Comparison of ENCODE assay signal across 17 cellular contexts in the genomic region with DNA sequence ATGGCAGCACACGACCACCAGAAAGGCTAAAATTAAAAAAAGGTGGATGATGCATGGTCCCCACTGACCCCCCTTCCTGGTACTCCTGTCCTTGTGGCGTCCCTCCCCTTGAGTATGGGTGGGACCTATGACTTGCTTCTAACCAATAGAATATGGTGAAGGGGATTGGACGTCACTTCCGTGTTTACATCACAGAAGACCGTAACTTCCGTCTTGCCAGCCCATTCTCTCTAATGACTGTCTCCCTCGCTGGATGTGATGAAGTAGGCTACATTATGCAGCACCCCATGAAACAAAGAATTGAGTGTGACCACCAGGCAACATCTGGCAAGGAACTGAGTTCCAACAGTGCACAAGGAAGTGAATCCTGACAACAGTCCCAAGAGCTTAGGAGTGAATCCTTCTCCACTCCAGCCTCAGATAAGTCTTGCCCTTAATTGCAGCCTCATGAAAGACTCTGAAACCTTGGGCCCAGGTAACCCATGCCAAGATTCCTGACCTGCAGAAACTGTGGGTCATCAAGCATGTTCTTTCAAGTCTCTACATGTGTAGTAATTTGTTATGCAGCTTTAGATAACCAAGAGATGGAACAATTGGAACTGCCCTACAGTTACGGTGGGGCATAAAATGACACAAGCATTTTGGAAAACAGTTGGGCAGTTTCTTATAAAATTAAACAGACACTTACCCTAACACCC.
"Had no signal": no experiment of that assay in that cellular context is flagged by ENCODE, and none has a peak within 500 bp of the region (broad histone marks: within the 10 kb centered on the region; RNA-seq: fewer than 3 reads in every experiment).

No MANE protein-coding gene starts in this region.

- H3K4me3 ChIP-seq: colonic mucosa, gastroesophageal sphincter, heart left ventricle, left ventricle myocardium inferior, upper lobe of right lung had no signal

- ATAC-seq: activated naive CD8-positive, alpha-beta T cell treated with anti-CD3 and anti-CD28 coated beads, Interleukin-2, amount 50 U/mL, for 24 hours; activated T-cell treated with anti-CD3 and anti-CD28 coated beads, Interleukin-2, amount 50 U/mL, for 4 hours; gastroesophageal sphincter; heart left ventricle; stimulated activated naive B cell treated with anti-CD40 and anti-IgM and Interleukin-4, amounts not matched to agents 10 μg/mL and 1 μg/mL and 100 μg/mL, for 72 hours; upper lobe of right lung had no signal

- H3K36me3 ChIP-seq: colonic mucosa, gastroesophageal sphincter, heart left ventricle, left ventricle myocardium inferior, upper lobe of right lung had no signal

- DNase-seq: activated CD4-positive, alpha-beta T cell treated with anti-CD3 and anti-CD28 coated beads, Interleukin-2, amount 10 ng/mL, durations not matched to agents 24 days and 14 days; activated CD4-positive, CD25-positive, alpha-beta regulatory T cell; activated CD8-positive, alpha-beta memory T cell treated with anti-CD3 and anti-CD28 coated beads, Interleukin-2, amount 50 U/mL, for 4 hours; activated effector memory CD4-positive, alpha-beta T cell treated with Interleukin-2 at 50 U/mL for 16 hours; activated naive CD4-positive, alpha-beta T cell treated with anti-CD3 and anti-CD28 coated beads, Interleukin-2, amount 10 ng/mL, durations not matched to agents 7 days and 5 days; activated naive CD8-positive, alpha-beta T cell treated with anti-CD3 and anti-CD28 coated beads, Interleukin-2, amount 50 U/mL, for 24 hours; activated T-cell treated with anti-CD3 and anti-CD28 coated beads, Interleukin-2, amount 50 U/mL, for 4 hours; anterior cingulate cortex; colonic mucosa; heart left ventricle; left ventricle myocardium inferior; occipital lobe; retina; stimulated activated naive B cell treated with anti-CD40 and anti-IgM and Interleukin-4, amounts not matched to agents 10 μg/mL and 1 μg/mL and 100 μg/mL, for 72 hours; T-helper 9 cell; upper lobe of right lung had no signal

- H3K27ac ChIP-seq: colonic mucosa, gastroesophageal sphincter, heart left ventricle, left ventricle myocardium inferior, upper lobe of right lung had no signal

- H3K4me1 ChIP-seq: colonic mucosa, left ventricle myocardium inferior, upper lobe of right lung had no signal

- H3K9me3 ChIP-seq: colonic mucosa, gastroesophageal sphincter, heart left ventricle, left ventricle myocardium inferior, upper lobe of right lung had no signal

- H3K27me3 ChIP-seq: colonic mucosa, gastroesophageal sphincter, heart left ventricle, upper lobe of right lung had no signal
